Comparison of ENCODE assay signal across 26 cellular contexts in genomic region chr6:163320804-163321203, GRCh38.
"Had no signal": no experiment of that assay in that cellular context is flagged by ENCODE, and none has a peak within 500 bp of the region (broad histone marks: within the 10 kb centered on the region; RNA-seq: fewer than 3 reads in every experiment).

No MANE protein-coding gene starts in this region.

- H3K36me3 ChIP-seq: cardiac muscle cell, SJSA1 had no signal

- H3K27me3 ChIP-seq: cardiac muscle cell, SJSA1 had no signal

- ATAC-seq: activated CD4-positive, CD25-positive, alpha-beta regulatory T cell treated with anti-CD3 and anti-CD28 coated beads, Interleukin-2, amount 50 U/mL, for 24 hours; activated CD8-positive, alpha-beta T cell treated with anti-CD3 and anti-CD28 coated beads, Interleukin-2, amount 10 ng/mL, durations not matched to agents 7 days and 5 days had no signal

- H3K27ac Mint-ChIP-seq: activated CD8-positive, alpha-beta T cell treated with anti-CD3 and anti-CD28 coated beads, Interleukin-2, amount 10 ng/mL, durations not matched to agents 7 days and 5 days; activated naive CD4-positive, alpha-beta T cell treated with anti-CD3 and anti-CD28 coated beads, Interleukin-2, amount 50 U/mL, for 24 hours; IgD-negative memory B cell; T-helper 1 cell treated with Interleukin-12 subunit alpha and Interleukin-12 subunit beta and Interleukin-4 antibody, amounts not matched to agents 30 μg/mL and 1 μg/mL, for 36 hours had no signal

- H3K27me3 Mint-ChIP-seq: brain had no signal

- DNase-seq: activated CD4-positive, alpha-beta T cell treated with anti-CD3 and anti-CD28 coated beads for 4 hours; activated CD4-positive, alpha-beta T cell treated with anti-CD3 and anti-CD28 coated beads, Interleukin-2, amount 50 U/mL, for 4 hours; activated CD8-positive, alpha-beta memory T cell treated with anti-CD3 and anti-CD28 coated beads, Interleukin-2, amount 50 U/mL, for 48 hours; activated CD8-positive, alpha-beta T cell treated with anti-CD3 and anti-CD28 coated beads, Interleukin-2, amount 10 ng/mL, durations not matched to agents 7 days and 5 days; activated effector memory CD4-positive, alpha-beta T cell treated with Interleukin-2 at 50 U/mL for 16 hours; activated naive CD4-positive, alpha-beta T cell; activated T-cell treated with anti-CD3 and anti-CD28 coated beads, Interleukin-2, amount 50 U/mL, for 1 hour; amniotic stem cell; KG1; NCI-H1105; NCI-H1436; NCI-H1694 treated with DMSO at 0.1 percent for 48 hours; NCI-H2029 treated with DMSO at 0.1 percent for 48 hours; NCI-H345; NCI-H510A; NCI-H526 treated with DMSO at 0.1 percent for 48 hours; NCI-H82; OCI-M1; SHP77 had no signal

- H3K9me3 Mint-ChIP-seq: activated naive CD4-positive, alpha-beta T cell treated with anti-CD3 and anti-CD28 coated beads, Interleukin-2, amount 50 U/mL, for 24 hours; T-helper 1 cell treated with Interleukin-12 subunit alpha and Interleukin-12 subunit beta and Interleukin-4 antibody, amounts not matched to agents 30 μg/mL and 1 μg/mL, for 36 hours had no signal

- H3K27ac ChIP-seq: cardiac muscle cell, SJSA1 had no signal

- H3K36me3 Mint-ChIP-seq: activated naive CD4-positive, alpha-beta T cell treated with anti-CD3 and anti-CD28 coated beads, Interleukin-2, amount 50 U/mL, for 24 hours; brain; IgD-negative memory B cell had no signal

- H3K9me3 ChIP-seq: SJSA1 had no signal

- H3K4me3 ChIP-seq: cardiac muscle cell, SJSA1 had no signal

- H3K4me3 Mint-ChIP-seq: activated CD8-positive, alpha-beta T cell treated with anti-CD3 and anti-CD28 coated beads, Interleukin-2, amount 10 ng/mL, durations not matched to agents 7 days and 5 days; activated naive CD4-positive, alpha-beta T cell treated with anti-CD3 and anti-CD28 coated beads, Interleukin-2, amount 50 U/mL, for 24 hours; brain; IgD-negative memory B cell; T-helper 1 cell treated with Interleukin-12 subunit alpha and Interleukin-12 subunit beta and Interleukin-4 antibody, amounts not matched to agents 30 μg/mL and 1 μg/mL, for 36 hours had no signal

- H3K4me1 Mint-ChIP-seq: activated naive CD4-positive, alpha-beta T cell treated with anti-CD3 and anti-CD28 coated beads, Interleukin-2, amount 50 U/mL, for 24 hours had no signal
